In the genomic region with DNA sequence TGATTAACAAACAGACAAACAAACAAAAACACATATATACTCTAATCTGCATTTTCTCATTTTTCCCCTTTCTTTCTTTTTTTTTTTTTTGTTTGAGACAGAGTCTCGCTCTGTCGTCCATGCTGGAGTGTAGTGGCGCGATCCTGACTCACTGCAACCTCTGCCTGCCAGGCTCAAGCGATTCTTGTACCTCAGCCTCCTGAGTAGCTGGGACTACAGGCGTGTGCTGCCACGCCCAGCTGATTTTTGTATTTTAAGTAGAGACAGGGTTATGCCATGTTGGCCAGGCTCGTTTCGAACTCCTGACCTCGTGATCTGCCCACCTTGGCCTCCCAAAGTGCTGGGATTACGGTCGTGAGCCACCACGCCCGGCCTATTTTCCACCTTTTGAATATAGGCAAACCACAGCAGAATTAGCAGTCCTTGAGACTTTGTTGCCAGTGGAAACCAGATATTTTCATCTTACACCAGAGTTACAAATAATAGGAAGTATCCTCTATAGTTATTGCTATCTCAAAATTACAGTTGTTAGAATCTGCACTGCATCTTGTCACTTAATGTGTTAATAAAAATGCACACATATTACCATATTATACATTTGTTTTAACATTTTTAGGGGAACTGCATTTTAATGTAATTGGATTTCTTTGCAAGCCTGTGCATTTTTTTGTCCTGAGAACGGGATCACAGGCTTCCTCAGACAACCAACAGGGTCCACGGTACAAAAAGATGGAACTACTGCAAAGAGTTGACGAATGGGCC, we compare ENCODE assay signal across 1 cellular context.
TF ChIP-seq lines count a peak whose summit lies in the region.

No MANE protein-coding gene starts in this region.

TF ChIP-seq in HepG2, 621 proteins besides CTCF, POLR2A, EP300 and RAD21 (continued from another document and continues in another):
- TF ChIP-seq, protein P1, sequence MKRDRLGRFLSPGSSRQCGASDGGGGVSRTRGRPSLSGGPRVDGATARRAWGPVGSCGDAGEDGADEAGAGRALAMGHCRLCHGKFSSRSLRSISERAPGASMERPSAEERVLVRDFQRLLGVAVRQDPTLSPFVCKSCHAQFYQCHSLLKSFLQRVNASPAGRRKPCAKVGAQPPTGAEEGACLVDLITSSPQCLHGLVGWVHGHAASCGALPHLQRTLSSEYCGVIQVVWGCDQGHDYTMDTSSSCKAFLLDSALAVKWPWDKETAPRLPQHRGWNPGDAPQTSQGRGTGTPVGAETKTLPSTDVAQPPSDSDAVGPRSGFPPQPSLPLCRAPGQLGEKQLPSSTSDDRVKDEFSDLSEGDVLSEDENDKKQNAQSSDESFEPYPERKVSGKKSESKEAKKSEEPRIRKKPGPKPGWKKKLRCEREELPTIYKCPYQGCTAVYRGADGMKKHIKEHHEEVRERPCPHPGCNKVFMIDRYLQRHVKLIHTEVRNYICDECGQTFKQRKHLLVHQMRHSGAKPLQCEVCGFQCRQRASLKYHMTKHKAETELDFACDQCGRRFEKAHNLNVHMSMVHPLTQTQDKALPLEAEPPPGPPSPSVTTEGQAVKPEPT (CRISPR knock-in tag; IDR thresholded peaks at IDR 0.05; ENCODE audit: low read depth), result 0 out of 2 replicates have a peak, but pooled peaks have one; percentile 5
- TF ChIP-seq ZFP82 (CRISPR knock-in tag; IDR thresholded peaks at IDR 0.05; ENCODE audit: borderline replicate concordance), result no peak
- TF ChIP-seq, protein P2, sequence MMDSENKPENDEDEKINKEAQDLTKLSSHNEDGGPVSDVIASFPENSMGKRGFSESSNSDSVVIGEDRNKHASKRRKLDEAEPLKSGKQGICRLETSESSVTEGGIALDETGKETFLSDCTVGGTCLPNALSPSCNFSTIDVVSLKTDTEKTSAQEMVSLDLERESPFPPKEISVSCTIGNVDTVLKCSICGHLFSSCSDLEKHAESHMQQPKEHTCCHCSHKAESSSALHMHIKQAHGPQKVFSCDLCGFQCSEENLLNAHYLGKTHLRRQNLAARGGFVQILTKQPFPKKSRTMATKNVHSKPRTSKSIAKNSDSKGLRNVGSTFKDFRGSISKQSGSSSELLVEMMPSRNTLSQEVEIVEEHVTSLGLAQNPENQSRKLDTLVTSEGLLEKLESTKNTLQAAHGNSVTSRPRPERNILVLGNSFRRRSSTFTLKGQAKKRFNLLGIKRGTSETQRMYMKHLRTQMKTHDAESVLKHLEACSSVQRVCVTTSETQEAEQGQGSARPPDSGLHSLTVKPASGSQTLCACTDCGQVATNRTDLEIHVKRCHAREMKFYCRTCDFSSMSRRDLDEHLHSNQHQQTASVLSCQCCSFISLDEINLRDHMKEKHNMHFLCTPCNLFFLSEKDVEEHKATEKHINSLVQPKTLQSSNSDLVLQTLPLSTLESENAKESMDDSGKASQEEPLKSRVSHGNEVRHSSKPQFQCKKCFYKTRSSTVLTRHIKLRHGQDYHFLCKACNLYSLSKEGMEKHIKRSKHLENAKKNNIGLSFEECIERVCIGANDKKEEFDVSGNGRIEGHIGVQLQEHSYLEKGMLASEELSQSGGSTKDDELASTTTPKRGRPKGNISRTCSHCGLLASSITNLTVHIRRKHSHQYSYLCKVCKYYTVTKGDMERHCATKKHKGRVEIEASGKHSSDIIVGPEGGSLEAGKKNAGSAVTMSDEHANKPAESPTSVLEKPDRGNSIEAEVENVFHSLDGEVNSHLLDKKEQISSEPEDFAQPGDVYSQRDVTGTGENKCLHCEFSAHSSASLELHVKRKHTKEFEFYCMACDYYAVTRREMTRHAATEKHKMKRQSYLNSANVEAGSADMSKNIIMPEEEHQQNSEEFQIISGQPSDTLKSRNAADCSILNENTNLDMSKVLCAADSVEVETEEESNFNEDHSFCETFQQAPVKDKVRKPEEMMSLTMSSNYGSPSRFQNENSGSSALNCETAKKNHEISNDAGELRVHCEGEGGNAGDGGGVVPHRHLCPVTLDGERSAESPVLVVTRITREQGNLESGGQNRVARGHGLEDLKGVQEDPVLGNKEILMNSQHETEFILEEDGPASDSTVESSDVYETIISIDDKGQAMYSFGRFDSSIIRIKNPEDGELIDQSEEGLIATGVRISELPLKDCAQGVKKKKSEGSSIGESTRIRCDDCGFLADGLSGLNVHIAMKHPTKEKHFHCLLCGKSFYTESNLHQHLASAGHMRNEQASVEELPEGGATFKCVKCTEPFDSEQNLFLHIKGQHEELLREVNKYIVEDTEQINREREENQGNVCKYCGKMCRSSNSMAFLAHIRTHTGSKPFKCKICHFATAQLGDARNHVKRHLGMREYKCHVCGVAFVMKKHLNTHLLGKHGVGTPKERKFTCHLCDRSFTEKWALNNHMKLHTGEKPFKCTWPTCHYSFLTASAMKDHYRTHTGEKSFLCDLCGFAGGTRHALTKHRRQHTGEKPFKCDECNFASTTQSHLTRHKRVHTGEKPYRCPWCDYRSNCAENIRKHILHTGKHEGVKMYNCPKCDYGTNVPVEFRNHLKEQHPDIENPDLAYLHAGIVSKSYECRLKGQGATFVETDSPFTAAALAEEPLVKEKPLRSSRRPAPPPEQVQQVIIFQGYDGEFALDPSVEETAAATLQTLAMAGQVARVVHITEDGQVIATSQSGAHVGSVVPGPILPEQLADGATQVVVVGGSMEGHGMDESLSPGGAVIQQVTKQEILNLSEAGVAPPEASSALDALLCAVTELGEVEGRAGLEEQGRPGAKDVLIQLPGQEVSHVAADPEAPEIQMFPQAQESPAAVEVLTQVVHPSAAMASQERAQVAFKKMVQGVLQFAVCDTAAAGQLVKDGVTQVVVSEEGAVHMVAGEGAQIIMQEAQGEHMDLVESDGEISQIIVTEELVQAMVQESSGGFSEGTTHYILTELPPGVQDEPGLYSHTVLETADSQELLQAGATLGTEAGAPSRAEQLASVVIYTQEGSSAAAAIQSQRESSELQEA (CRISPR knock-in tag; IDR thresholded peaks at IDR 0.05; ENCODE audit: not compliant biosample characterization), result peak; percentile 30
- TF ChIP-seq KLF6 (CRISPR knock-in tag; IDR thresholded peaks at IDR 0.05), result no peak
- no peak for TF ChIP-seq TBP (CRISPR knock-in tag; IDR thresholded peaks at IDR 0.05)
- TF ChIP-seq ZNF672 (CRISPR knock-in tag; IDR thresholded peaks at IDR 0.05), result no peak
- TF ChIP-seq, protein P3, sequence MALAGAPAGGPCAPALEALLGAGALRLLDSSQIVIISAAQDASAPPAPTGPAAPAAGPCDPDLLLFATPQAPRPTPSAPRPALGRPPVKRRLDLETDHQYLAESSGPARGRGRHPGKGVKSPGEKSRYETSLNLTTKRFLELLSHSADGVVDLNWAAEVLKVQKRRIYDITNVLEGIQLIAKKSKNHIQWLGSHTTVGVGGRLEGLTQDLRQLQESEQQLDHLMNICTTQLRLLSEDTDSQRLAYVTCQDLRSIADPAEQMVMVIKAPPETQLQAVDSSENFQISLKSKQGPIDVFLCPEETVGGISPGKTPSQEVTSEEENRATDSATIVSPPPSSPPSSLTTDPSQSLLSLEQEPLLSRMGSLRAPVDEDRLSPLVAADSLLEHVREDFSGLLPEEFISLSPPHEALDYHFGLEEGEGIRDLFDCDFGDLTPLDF (CRISPR knock-in tag; IDR thresholded peaks at IDR 0.05), result no peak
- TF ChIP-seq, protein P4, sequence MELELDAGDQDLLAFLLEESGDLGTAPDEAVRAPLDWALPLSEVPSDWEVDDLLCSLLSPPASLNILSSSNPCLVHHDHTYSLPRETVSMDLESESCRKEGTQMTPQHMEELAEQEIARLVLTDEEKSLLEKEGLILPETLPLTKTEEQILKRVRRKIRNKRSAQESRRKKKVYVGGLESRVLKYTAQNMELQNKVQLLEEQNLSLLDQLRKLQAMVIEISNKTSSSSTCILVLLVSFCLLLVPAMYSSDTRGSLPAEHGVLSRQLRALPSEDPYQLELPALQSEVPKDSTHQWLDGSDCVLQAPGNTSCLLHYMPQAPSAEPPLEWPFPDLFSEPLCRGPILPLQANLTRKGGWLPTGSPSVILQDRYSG (CRISPR knock-in tag; IDR thresholded peaks at IDR 0.05), result no peak
- TF ChIP-seq REPIN1 (CRISPR knock-in tag; IDR thresholded peaks at IDR 0.05; ENCODE audit: borderline replicate concordance, low read depth), result 0 out of 2 replicates have a peak, but pooled peaks have one; percentile 1
- TF ChIP-seq ZNF292 (CRISPR knock-in tag; IDR thresholded peaks at IDR 0.05; ENCODE audit: borderline replicate concordance, low read depth), result peak; percentile 45; the same call in 1 of the 2 replicates
- TF ChIP-seq, protein P5, sequence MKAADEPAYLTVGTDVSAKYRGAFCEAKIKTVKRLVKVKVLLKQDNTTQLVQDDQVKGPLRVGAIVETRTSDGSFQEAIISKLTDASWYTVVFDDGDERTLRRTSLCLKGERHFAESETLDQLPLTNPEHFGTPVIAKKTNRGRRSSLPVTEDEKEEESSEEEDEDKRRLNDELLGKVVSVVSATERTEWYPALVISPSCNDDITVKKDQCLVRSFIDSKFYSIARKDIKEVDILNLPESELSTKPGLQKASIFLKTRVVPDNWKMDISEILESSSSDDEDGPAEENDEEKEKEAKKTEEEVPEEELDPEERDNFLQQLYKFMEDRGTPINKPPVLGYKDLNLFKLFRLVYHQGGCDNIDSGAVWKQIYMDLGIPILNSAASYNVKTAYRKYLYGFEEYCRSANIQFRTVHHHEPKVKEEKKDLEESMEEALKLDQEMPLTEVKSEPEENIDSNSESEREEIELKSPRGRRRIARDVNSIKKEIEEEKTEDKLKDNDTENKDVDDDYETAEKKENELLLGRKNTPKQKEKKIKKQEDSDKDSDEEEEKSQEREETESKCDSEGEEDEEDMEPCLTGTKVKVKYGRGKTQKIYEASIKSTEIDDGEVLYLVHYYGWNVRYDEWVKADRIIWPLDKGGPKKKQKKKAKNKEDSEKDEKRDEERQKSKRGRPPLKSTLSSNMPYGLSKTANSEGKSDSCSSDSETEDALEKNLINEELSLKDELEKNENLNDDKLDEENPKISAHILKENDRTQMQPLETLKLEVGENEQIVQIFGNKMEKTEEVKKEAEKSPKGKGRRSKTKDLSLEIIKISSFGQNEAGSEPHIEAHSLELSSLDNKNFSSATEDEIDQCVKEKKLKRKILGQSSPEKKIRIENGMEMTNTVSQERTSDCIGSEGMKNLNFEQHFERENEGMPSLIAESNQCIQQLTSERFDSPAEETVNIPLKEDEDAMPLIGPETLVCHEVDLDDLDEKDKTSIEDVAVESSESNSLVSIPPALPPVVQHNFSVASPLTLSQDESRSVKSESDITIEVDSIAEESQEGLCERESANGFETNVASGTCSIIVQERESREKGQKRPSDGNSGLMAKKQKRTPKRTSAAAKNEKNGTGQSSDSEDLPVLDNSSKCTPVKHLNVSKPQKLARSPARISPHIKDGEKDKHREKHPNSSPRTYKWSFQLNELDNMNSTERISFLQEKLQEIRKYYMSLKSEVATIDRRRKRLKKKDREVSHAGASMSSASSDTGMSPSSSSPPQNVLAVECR (CRISPR knock-in tag; IDR thresholded peaks at IDR 0.05; ENCODE audit: borderline replicate concordance), result no peak
- no peak for TF ChIP-seq ZNF543 (CRISPR knock-in tag; IDR thresholded peaks at IDR 0.05)
- TF ChIP-seq TFDP1 (CRISPR knock-in tag; IDR thresholded peaks at IDR 0.05; ENCODE audit: borderline replicate concordance), result no peak
- TF ChIP-seq, protein P6, sequence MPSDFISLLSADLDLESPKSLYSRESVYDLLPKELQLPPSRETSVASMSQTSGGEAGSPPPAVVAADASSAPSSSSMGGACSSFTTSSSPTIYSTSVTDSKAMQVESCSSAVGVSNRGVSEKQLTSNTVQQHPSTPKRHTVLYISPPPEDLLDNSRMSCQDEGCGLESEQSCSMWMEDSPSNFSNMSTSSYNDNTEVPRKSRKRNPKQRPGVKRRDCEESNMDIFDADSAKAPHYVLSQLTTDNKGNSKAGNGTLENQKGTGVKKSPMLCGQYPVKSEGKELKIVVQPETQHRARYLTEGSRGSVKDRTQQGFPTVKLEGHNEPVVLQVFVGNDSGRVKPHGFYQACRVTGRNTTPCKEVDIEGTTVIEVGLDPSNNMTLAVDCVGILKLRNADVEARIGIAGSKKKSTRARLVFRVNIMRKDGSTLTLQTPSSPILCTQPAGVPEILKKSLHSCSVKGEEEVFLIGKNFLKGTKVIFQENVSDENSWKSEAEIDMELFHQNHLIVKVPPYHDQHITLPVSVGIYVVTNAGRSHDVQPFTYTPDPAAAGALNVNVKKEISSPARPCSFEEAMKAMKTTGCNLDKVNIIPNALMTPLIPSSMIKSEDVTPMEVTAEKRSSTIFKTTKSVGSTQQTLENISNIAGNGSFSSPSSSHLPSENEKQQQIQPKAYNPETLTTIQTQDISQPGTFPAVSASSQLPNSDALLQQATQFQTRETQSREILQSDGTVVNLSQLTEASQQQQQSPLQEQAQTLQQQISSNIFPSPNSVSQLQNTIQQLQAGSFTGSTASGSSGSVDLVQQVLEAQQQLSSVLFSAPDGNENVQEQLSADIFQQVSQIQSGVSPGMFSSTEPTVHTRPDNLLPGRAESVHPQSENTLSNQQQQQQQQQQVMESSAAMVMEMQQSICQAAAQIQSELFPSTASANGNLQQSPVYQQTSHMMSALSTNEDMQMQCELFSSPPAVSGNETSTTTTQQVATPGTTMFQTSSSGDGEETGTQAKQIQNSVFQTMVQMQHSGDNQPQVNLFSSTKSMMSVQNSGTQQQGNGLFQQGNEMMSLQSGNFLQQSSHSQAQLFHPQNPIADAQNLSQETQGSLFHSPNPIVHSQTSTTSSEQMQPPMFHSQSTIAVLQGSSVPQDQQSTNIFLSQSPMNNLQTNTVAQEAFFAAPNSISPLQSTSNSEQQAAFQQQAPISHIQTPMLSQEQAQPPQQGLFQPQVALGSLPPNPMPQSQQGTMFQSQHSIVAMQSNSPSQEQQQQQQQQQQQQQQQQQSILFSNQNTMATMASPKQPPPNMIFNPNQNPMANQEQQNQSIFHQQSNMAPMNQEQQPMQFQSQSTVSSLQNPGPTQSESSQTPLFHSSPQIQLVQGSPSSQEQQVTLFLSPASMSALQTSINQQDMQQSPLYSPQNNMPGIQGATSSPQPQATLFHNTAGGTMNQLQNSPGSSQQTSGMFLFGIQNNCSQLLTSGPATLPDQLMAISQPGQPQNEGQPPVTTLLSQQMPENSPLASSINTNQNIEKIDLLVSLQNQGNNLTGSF (CRISPR knock-in tag; IDR thresholded peaks at IDR 0.05), result 0 out of 2 replicates have a peak, but pooled peaks have one; percentile 77
- peak; percentile 31; the same call in 1 of the 2 replicates for TF ChIP-seq NFKB2 (CRISPR knock-in tag; IDR thresholded peaks at IDR 0.05; ENCODE audit: borderline replicate concordance)
